30 cellular contexts compared by ENCODE assay signal in genomic region chr18:58243401-58243800, GRCh38.
"Had no signal": no experiment of that assay in that cellular context is flagged by ENCODE, and none has a peak within 500 bp of the region (broad histone marks: within the 10 kb centered on the region; RNA-seq: fewer than 3 reads in every experiment).

No MANE protein-coding gene starts in this region.

- H3K27me3 ChIP-seq: brain microvascular endothelial cell had no signal

- H3K9me3 Mint-ChIP-seq: activated CD4-positive, alpha-beta memory T cell treated with anti-CD3 and anti-CD28 coated beads for 36 hours; activated naive CD8-positive, alpha-beta T cell treated with anti-CD3 and anti-CD28 coated beads for 36 hours; WTC11 had no signal

- DNase-seq: activated CD4-positive, alpha-beta memory T cell treated with anti-CD3 and anti-CD28 coated beads for 36 hours; activated CD4-positive, alpha-beta T cell treated with anti-CD3 and anti-CD28 coated beads for 4 hours; activated CD4-positive, alpha-beta T cell treated with anti-CD3 and anti-CD28 coated beads, Interleukin-2, amount 50 U/mL, for 1 hour; activated CD4-positive, CD25-positive, alpha-beta regulatory T cell treated with anti-CD3 and anti-CD28 coated beads, Interleukin-2, amount 50 U/mL, for 72 hours; activated CD8-positive, alpha-beta memory T cell treated with anti-CD3 and anti-CD28 coated beads, Interleukin-2, amount 50 U/mL, for 4 hours; activated effector memory CD4-positive, alpha-beta T cell treated with Interleukin-2 at 50 U/mL for 16 hours; activated naive CD4-positive, alpha-beta T cell; activated naive CD4-positive, alpha-beta T cell treated with anti-CD3 and anti-CD28 coated beads, Interleukin-2, amount 50 U/mL, for 16 hours; activated naive CD8-positive, alpha-beta T cell treated with anti-CD3 and anti-CD28 coated beads for 36 hours; activated T-cell treated with anti-CD3 and anti-CD28 coated beads, Interleukin-2, amount 50 U/mL, for 48 hours; amniotic stem cell; aorta; brain microvascular endothelial cell; central memory CD4-positive, alpha-beta T cell; MM.1S; MV-4-11; NCI-H1092; NCI-H1436 treated with DMSO at 0.1 percent for 48 hours; NCI-H1694 treated with DMSO at 0.1 percent for 48 hours; NCI-H2029; NCI-H345; NCI-H524 treated with DMSO at 0.1 percent for 48 hours; RPMI8226; SHP77 treated with DMSO at 0.1 percent for 48 hours; SW 1271; T-helper 1 cell; T1000 had no signal

- H3K36me3 ChIP-seq: brain microvascular endothelial cell had no signal

- H3K27ac Mint-ChIP-seq: activated CD4-positive, alpha-beta memory T cell treated with anti-CD3 and anti-CD28 coated beads for 36 hours; activated naive CD8-positive, alpha-beta T cell treated with anti-CD3 and anti-CD28 coated beads for 36 hours; WTC11 had no signal

- H3K4me1 Mint-ChIP-seq: activated naive CD8-positive, alpha-beta T cell treated with anti-CD3 and anti-CD28 coated beads for 36 hours had no signal

- H3K27me3 Mint-ChIP-seq: activated CD4-positive, alpha-beta memory T cell treated with anti-CD3 and anti-CD28 coated beads for 36 hours; activated naive CD8-positive, alpha-beta T cell treated with anti-CD3 and anti-CD28 coated beads for 36 hours had no signal

- H3K4me3 Mint-ChIP-seq: activated CD4-positive, alpha-beta memory T cell treated with anti-CD3 and anti-CD28 coated beads for 36 hours; activated naive CD8-positive, alpha-beta T cell treated with anti-CD3 and anti-CD28 coated beads for 36 hours; WTC11 had no signal

- H3K9ac ChIP-seq: KMS-11 had no signal

- ATAC-seq: Panc1, WTC11 had no signal

- H3K27ac ChIP-seq: brain microvascular endothelial cell, KMS-11 had no signal

- H3K36me3 Mint-ChIP-seq: activated CD4-positive, alpha-beta memory T cell treated with anti-CD3 and anti-CD28 coated beads for 36 hours; activated naive CD8-positive, alpha-beta T cell treated with anti-CD3 and anti-CD28 coated beads for 36 hours; WTC11 had no signal
